Comparison of ENCODE assay signal across 8 cellular contexts in the genomic region with DNA sequence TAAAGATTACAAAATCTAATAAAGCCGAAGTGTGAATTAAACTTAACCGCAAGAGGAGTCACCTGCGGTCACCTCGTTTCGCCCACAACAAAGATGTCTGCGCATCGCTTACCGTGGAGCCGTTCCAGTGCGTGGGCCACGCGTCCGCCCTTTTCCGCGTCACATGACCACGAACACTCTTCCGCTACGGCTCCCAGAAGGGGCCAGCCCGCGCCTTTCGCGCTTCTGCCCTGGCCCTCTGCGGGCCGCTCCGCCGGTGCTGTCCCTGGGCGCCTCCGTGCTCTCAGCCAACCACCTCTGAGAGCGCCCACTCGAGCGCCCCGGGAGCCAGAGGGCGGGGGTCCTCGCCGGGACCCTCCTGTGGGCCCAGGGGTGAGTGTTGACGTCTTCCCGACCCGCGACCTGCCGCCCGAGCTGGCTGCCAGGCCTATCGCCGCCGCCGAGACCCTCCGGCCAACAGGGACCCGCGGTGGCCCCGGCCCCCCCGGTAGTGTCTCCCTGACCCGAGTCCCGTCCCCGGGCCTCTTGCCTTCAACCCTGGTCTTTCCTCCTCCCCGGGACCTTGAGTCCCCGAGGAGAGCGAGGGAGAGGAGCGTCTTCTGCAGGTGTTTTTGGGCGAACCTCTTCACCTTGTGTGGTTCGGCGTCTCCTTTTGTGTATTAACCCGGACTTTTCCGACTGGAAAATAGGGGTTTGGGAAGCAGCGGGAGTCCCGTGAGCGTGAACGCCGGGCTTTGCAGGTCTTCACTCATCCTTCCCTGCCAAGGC. TPM values are rescaled to one million over a fixed set of nuclear protein-coding genes. Genes with fewer than 3 reads are reported as not detected.
A peak's percentile ranks its signal among the peaks of the same experiment; 100 is the strongest.
DNase-seq lines count a peak whose midpoint lies in the region; ATAC-seq and TF ChIP-seq lines count a peak whose summit lies in the region.

A gene with protein sequence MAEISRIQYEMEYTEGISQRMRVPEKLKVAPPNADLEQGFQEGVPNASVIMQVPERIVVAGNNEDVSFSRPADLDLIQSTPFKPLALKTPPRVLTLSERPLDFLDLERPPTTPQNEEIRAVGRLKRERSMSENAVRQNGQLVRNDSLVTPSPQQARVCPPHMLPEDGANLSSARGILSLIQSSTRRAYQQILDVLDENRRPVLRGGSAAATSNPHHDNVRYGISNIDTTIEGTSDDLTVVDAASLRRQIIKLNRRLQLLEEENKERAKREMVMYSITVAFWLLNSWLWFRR (plus strand): TSS at position 196 of the 768 bp plus-strand sequence. CDS start 5,415 bp downstream, outside the sequence.

- DNase-seq in NCI-H526 treated with DMSO at 0.1 percent for 48 hours (lab: John Stamatoyannopoulos, UW): peak; percentile 78
- DNase-seq in activated CD4-positive, alpha-beta T cell treated with anti-CD3 and anti-CD28 coated beads, Interleukin-2, amount 10 ng/mL, durations not matched to agents 7 days and 5 days: peak; percentile 93
- peak; percentile 57 for DNase-seq in cortex of kidney (lab: John Stamatoyannopoulos, UW)
- DNase-seq in left colon: peak; percentile 94 to 96
- peak; percentile 95 for DNase-seq in stimulated activated CD4-positive, alpha-beta T cell treated with anti-CD3 and anti-CD28 coated beads, Interleukin-1b, Interleukin-23, amount 100 ng/mL, for 48 hours

- peaks cover 21% of the 10 kb centered on the region for H3K9me3 Mint-ChIP-seq in activated CD4-positive, alpha-beta T cell treated with anti-CD3 and anti-CD28 coated beads, Interleukin-2, amount 10 ng/mL, durations not matched to agents 7 days and 5 days

- peak; percentile 96 for ATAC-seq in GM19328 (IDR thresholded peaks at IDR 0.05; ENCODE audit: unreplicated experiment)
- ATAC-seq in HG03520 (IDR thresholded peaks at IDR 0.05; ENCODE audit: unreplicated experiment): peak; percentile 95
- peak; percentile 99 for ATAC-seq in left colon

- peaks cover 15% of the 10 kb centered on the region for H3K36me3 Mint-ChIP-seq in activated CD4-positive, alpha-beta T cell treated with anti-CD3 and anti-CD28 coated beads, Interleukin-2, amount 10 ng/mL, durations not matched to agents 7 days and 5 days (ENCODE audit: low read depth)

- peak within 1 kb of the TSS; percentile 90 for H3K27ac ChIP-seq in C4-2B

- peak within 1 kb of the TSS; percentile 95 for H3K4me3 Mint-ChIP-seq in activated CD4-positive, alpha-beta T cell treated with anti-CD3 and anti-CD28 coated beads, Interleukin-2, amount 10 ng/mL, durations not matched to agents 7 days and 5 days

- no peaks in the 10 kb centered on the region for H3K27me3 Mint-ChIP-seq in activated CD4-positive, alpha-beta T cell treated with anti-CD3 and anti-CD28 coated beads, Interleukin-2, amount 10 ng/mL, durations not matched to agents 7 days and 5 days

- intact Hi-C loops in left colon (cut with DNase I, micrococcal nuclease): no loop called here

- peaks cover 44% of the 10 kb centered on the region for H3K4me1 Mint-ChIP-seq in activated CD4-positive, alpha-beta T cell treated with anti-CD3 and anti-CD28 coated beads, Interleukin-2, amount 10 ng/mL, durations not matched to agents 7 days and 5 days

- CTCF ChIA-PET in activated CD4-positive, alpha-beta T cell treated with anti-CD3 and anti-CD28 coated beads, Interleukin-2, amount 10 ng/mL, durations not matched to agents 7 days and 5 days (lab: Charles Lee): interaction anchor here (1.5 kb wide), 1 partner anchor 23 kb away, joined by 4 read pairs; no protein-coding TSS in a partner anchor

- H3K27ac Mint-ChIP-seq in activated CD4-positive, alpha-beta T cell treated with anti-CD3 and anti-CD28 coated beads, Interleukin-2, amount 10 ng/mL, durations not matched to agents 7 days and 5 days: peak within 1 kb of the TSS; percentile 96

- POLR2A ChIA-PET in activated CD4-positive, alpha-beta T cell treated with anti-CD3 and anti-CD28 coated beads, Interleukin-2, amount 10 ng/mL, durations not matched to agents 7 days and 5 days (lab: Charles Lee): no interaction called here

- peak; percentile 56 for TF ChIP-seq CTCF in C4-2B (conservative IDR thresholded peaks at IDR 0.05)

RNA-seq across cellular contexts. Expression of the gene that starts here (rescaled TPM):
- 10 to 100 TPM; 64.5 to 79.4 TPM for total RNA-seq in activated CD4-positive, alpha-beta T cell treated with anti-CD3 and anti-CD28 coated beads, Interleukin-2, amount 10 ng/mL, durations not matched to agents 7 days and 5 days
- 10 to 100 TPM; 60.4 to 71.5 TPM for total RNA-seq in left colon

Comparison
In these comparisons a context has a peak if more than half of its experiments do, and no peak if none do; other contexts are left out.
1. Peak in every context shown above with its lines: DNase-seq, ATAC-seq and H3K27ac ChIP-seq.